8 cellular contexts compared by ENCODE assay signal in genomic region chr10:97713351-97713827, GRCh38. TPM values are rescaled to one million over a fixed set of nuclear protein-coding genes. Genes with fewer than 3 reads are reported as not detected.
A peak's percentile ranks its signal among the peaks of the same experiment; 100 is the strongest.
DNase-seq lines count a peak whose midpoint lies in the region; ATAC-seq and TF ChIP-seq lines count a peak whose summit lies in the region.

Gene MARVELD1, plus strand, starts transcription at chr10:97713730. Its CDS starts 147 bp downstream, at chr10:97713877.

- no peaks in the 10 kb centered on the region for H3K9me3 ChIP-seq in T-helper 17 cell (ENCODE audit: control insufficient read depth, low read length, poor library complexity, severe bottlenecking)

- H3K27me3 Mint-ChIP-seq in IgD-negative memory B cell (peaks cover 17% of the 10 kb centered on the region), T-helper 17 cell (peaks cover 21% of the 10 kb centered on the region), endothelial cell (ENCODE audit: unreplicated experiment) (peaks cover 12% of the 10 kb centered on the region), type B pancreatic cell (peaks cover 19% of the 10 kb centered on the region)

- peak; percentile 6 for DNase-seq in NCI-H2081 (lab: John Stamatoyannopoulos, UW)
- no peak for DNase-seq in NCI-H2081 treated with DMSO at 0.1 percent for 48 hours (lab: John Stamatoyannopoulos, UW)
- DNase-seq in T-helper 17 cell = no peak
- peak; percentile 21 for DNase-seq in endothelial cell (ENCODE audit: low spot score)
- peak; percentile 65 for DNase-seq in mucosa of gallbladder (ENCODE audit: low spot score)
- DNase-seq in type B pancreatic cell (ENCODE audit: extremely low spot score, unreplicated experiment) = no peak
- no peak for DNase-seq in GM10266 (ENCODE audit: extremely low spot score)

- H3K4me1 Mint-ChIP-seq in IgD-negative memory B cell = peaks cover 6 to 11% (median 9%) of the 10 kb centered on the region in 3 donors
- peaks cover 22% of the 10 kb centered on the region for H3K4me1 Mint-ChIP-seq in T-helper 17 cell
- H3K4me1 Mint-ChIP-seq in endothelial cell (ENCODE audit: unreplicated experiment) = peaks cover 25% of the 10 kb centered on the region
- peaks cover 27% of the 10 kb centered on the region for H3K4me1 Mint-ChIP-seq in type B pancreatic cell (ENCODE audit: unreplicated experiment)

- H3K27ac Mint-ChIP-seq in IgD-negative memory B cell (peak within 1 kb of the TSS; percentile 15 to 90 (median 76)), T-helper 17 cell (peak within 1 kb of the TSS; percentile 93), endothelial cell (ENCODE audit: unreplicated experiment) (peak within 1 kb of the TSS; percentile 79), type B pancreatic cell (peak within 1 kb of the TSS; percentile 98)

- H3K36me3 Mint-ChIP-seq in IgD-negative memory B cell (peaks cover 1% of the 10 kb centered on the region), T-helper 17 cell (ENCODE audit: low read depth) (peaks cover 4% of the 10 kb centered on the region), endothelial cell (ENCODE audit: low read depth, unreplicated experiment) (peaks cover 15% of the 10 kb centered on the region), type B pancreatic cell (peaks cover 11% of the 10 kb centered on the region)

- peak within 1 kb of the TSS; percentile 91 to 99 (median 98) for H3K4me3 Mint-ChIP-seq in IgD-negative memory B cell
- H3K4me3 Mint-ChIP-seq in T-helper 17 cell = peak within 1 kb of the TSS; percentile 100
- peak within 1 kb of the TSS; percentile 96 for H3K4me3 Mint-ChIP-seq in endothelial cell (ENCODE audit: unreplicated experiment)
- H3K4me3 Mint-ChIP-seq in type B pancreatic cell = peak within 1 kb of the TSS; percentile 100

- no peak for ATAC-seq in T-helper 17 cell

- H3K9me3 Mint-ChIP-seq in IgD-negative memory B cell (no peaks in the 10 kb centered on the region), endothelial cell (ENCODE audit: unreplicated experiment) (no peaks in the 10 kb centered on the region), type B pancreatic cell (no peaks in the 10 kb centered on the region)

- TF ChIP-seq CTCF in endothelial cell (IDR thresholded peaks at IDR 0.05; ENCODE audit: unreplicated experiment) = no peak
- TF ChIP-seq CTCF in type B pancreatic cell (conservative IDR thresholded peaks at IDR 0.05) = no peak
- no peak for TF ChIP-seq CTCF in GM10266 (IDR thresholded peaks at IDR 0.05; ENCODE audit: control insufficient read depth, insufficient read depth, low read depth, missing control alignments)

RNA-seq across cellular contexts. Expression of gene MARVELD1, which starts in this region (rescaled TPM):
- polyA plus RNA-seq in IgD-negative memory B cell = 0.40 TPM
- total RNA-seq in T-helper 17 cell (1 to 10 TPM; 1.2 to 2.7 TPM), endothelial cell (ENCODE audit: unreplicated experiment) (21.0 TPM), mucosa of gallbladder (37.8 TPM), type B pancreatic cell (ENCODE audit: low replicate concordance) (16.8 and 43.7 TPM in 2 replicates)

Comparison
In these comparisons a context has a peak if more than half of its experiments do, and no peak if none do; other contexts are left out.
1. DNase-seq: peak in NCI-H2081 (2 of 2), endothelial cell (single experiment) and mucosa of gallbladder (single experiment); none in NCI-H2081 treated with DMSO at 0.1 percent for 48 hours (single experiment), T-helper 17 cell (0 of 3), type B pancreatic cell (single experiment) and GM10266 (single experiment).
2. Peak in every context shown above with its lines, with median percentiles within 50 percentile points of each other: H3K27ac Mint-ChIP-seq and H3K4me3 Mint-ChIP-seq.